ENCODE assay signal across 9 cellular contexts in genomic region chr20:215796-216195, GRCh38. TPM values are rescaled to one million over a fixed set of nuclear protein-coding genes. Genes with fewer than 3 reads are reported as not detected.
"Had no signal": no experiment of that assay in that cellular context is flagged by ENCODE, and none has a peak within 500 bp of the region (broad histone marks: within the 10 kb centered on the region; RNA-seq: fewer than 3 reads in every experiment).

No MANE protein-coding gene starts in this region.

- DNase-seq: GDM1, GF-D8 had no signal

- H3K4me3 ChIP-seq: GM12878 had no signal

- FAIRE-seq: G401.6, GM12878, GM12891, GM12892, GM18507, GM19239 had no signal

- ATAC-seq: GM12878 had no signal

RNA-seq across cellular contexts. Expression of gene DEFB129, which starts 11.3 kb away (rescaled TPM):
- total RNA-seq: G401, GM12878 had no signal
- polyA plus RNA-seq: GM12878 had no signal

RNA-seq across cellular contexts. Expression of gene DEFB128, which starts 26.3 kb away (rescaled TPM):
- total RNA-seq: G401, GM12878 had no signal
- polyA plus RNA-seq: GM12878 had no signal

RNA-seq across cellular contexts. Expression of gene DEFB132, which starts 41.7 kb away (rescaled TPM):
- total RNA-seq: G401, GM12878 had no signal
- polyA plus RNA-seq: GM12878 had no signal

RNA-seq across cellular contexts. Expression of gene DEFB127, which starts 58.5 kb away (rescaled TPM):
- total RNA-seq: G401, GM12878 had no signal
- polyA plus RNA-seq: GM12878 had no signal
